1 cellular context compared by ENCODE assay signal in the genomic region with DNA sequence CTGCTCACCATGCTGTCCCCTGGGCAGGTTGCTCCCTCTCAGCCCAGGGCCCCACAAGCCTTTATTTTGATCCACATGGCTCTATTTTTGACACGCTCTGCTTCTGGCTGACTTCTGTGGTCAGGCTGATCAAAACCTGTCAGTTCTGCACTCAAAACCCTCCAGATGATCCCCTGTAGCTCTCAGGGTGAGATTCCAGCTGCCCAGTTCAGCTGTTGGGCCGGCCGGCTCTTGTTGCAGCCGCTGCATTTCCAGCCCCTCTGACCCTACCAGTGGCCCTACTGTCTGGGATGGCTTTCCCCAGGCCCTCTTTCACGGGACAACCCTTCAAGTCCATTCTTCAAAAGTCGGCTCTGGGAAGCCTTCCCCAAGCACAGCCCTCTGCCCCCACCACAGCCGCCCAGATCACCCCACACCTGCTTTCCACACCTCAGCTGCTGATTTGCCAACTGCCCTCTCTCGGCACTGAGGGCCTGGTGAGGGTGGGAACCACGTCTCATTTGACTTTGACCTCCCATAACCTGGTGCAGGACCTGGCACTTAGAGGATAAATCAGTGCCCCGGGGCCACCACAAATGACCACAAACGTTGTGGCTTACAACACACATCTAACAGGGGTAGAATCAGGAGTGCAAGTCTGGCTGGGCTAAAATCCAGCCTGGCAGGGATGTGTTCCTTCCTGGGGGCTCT.
TF ChIP-seq lines count a peak whose summit lies in the region.

No MANE protein-coding gene starts in this region.

TF ChIP-seq in HEK293T, 16 proteins besides CTCF, POLR2A, EP300 and RAD21 (continued from another document):
- TF ChIP-seq HDGF (IDR thresholded peaks at IDR 0.05; ENCODE audit: borderline replicate concordance): no peak
- TF ChIP-seq FOXM1 (IDR thresholded peaks at IDR 0.05; ENCODE audit: borderline replicate concordance): no peak
- TF ChIP-seq LEF1 (IDR thresholded peaks at IDR 0.05; ENCODE audit: borderline replicate concordance): no peak
- TF ChIP-seq SUZ12 (IDR thresholded peaks at IDR 0.05): no peak
- no peak for TF ChIP-seq ELF4 (IDR thresholded peaks at IDR 0.05)
